In genomic region chr19:16373079-16373478, GRCh38 we compare ENCODE assay signal across 1 cellular context.
TF ChIP-seq lines count a peak whose summit lies in the region.

No MANE protein-coding gene starts in this region.

TF ChIP-seq in H1, 55 proteins besides CTCF, POLR2A, EP300 and RAD21 (continued from another document):
- TF ChIP-seq TBP (IDR thresholded peaks at IDR 0.05; ENCODE audit: low read depth, low read length), result no peak
- no peak for TF ChIP-seq CHD7 (IDR thresholded peaks at IDR 0.05; ENCODE audit: insufficient replicate concordance, low read length)
- TF ChIP-seq KDM5A (IDR thresholded peaks at IDR 0.05; ENCODE audit: low read length), result no peak
- no peak for TF ChIP-seq NANOG (IDR thresholded peaks at IDR 0.05; ENCODE audit: insufficient read depth, low read depth, low read length, poor library complexity, severe bottlenecking)
